Comparison of ENCODE assay signal across 32 cellular contexts in genomic region chr1:111414756-111415155, GRCh38. TPM values are rescaled to one million over a fixed set of nuclear protein-coding genes. Genes with fewer than 3 reads are reported as not detected.
DNase-seq lines count a peak whose midpoint lies in the region; ATAC-seq, FAIRE-seq and TF ChIP-seq lines count a peak whose summit lies in the region.
"Had no signal": no experiment of that assay in that cellular context is flagged by ENCODE, and none has a peak within 500 bp of the region (broad histone marks: within the 10 kb centered on the region; RNA-seq: fewer than 3 reads in every experiment).

No MANE protein-coding gene starts in this region.

- intact Hi-C loops in HepG2 (cut with micrococcal nuclease; ENCODE audit: unreplicated experiment), result no loop called here
- intact Hi-C loops in right lobe of liver (cut with DNase I), result no loop called here

- H3K27ac ChIP-seq in HepG2 (ENCODE audit: extremely low read length, insufficient read depth, low read length), result no peak overlapping the region
- no peak overlapping the region for H3K27ac ChIP-seq in right lobe of liver
- H3K27ac ChIP-seq: 22Rv1; A549; BLaER1; BLaER1 treated with 17β-estradiol and CSF1 and Interleukin-3, amounts not matched to agents 10 nM and 100 nM; C4-2B had no signal

- CTCF ChIA-PET in HepG2 (lab: Yijun Ruan, JAX; ENCODE audit: low intra/inter-chr PET ratio, low total read pairs), result no interaction called here

- no peaks in the 10 kb centered on the region for H3K79me2 ChIP-seq in HepG2 (ENCODE audit: insufficient read depth, low read length)

- no peak overlapping the region for H3K9ac ChIP-seq in HepG2 (ENCODE audit: insufficient read depth, low read depth, low read length)
- H3K9ac ChIP-seq: BLaER1; BLaER1 treated with 17β-estradiol and CSF1 and Interleukin-3, amounts not matched to agents 10 nM and 100 nM had no signal

- POLR2A ChIA-PET in HepG2 (lab: Yijun Ruan, JAX), result no interaction called here

- no peak for DNase-seq in HepG2 (ENCODE audit: low spot score)
- DNase-seq in right lobe of liver, result no peak
- DNase-seq in bronchial epithelial cell (ENCODE audit: low read depth), result no peak
- no peak for DNase-seq in iPS-NIHi7 (ENCODE audit: extremely low spot score)
- DNase-seq: 8988T; ACHN; AML-193; BE2C; C1 segment of cervical spinal cord; Caco-2; Calu3; CD4-positive, alpha-beta memory T cell; CD4-positive, alpha-beta T cell; CD4-positive, CD25-positive, alpha-beta regulatory T cell; CD8-positive, alpha-beta memory T cell; CD8-positive, alpha-beta T cell; COR-L47; DMS 273 treated with DMSO at 0.1 percent for 48 hours; DMS153; DMS53; DMS79; DMS79 treated with DMSO at 0.1 percent for 48 hours; DND-41; EL had no signal

- H3K27me3 ChIP-seq in HepG2 (ENCODE audit: control insufficient read depth in 1 of 2, insufficient read depth in 2 of 2, low read length in 2 of 2) (no peaks in the 10 kb centered on the region), right lobe of liver (no peaks in the 10 kb centered on the region), bronchial epithelial cell (ENCODE audit: control insufficient read depth, insufficient read depth, low read length) (no peaks in the 10 kb centered on the region)
- H3K27me3 ChIP-seq: BLaER1; BLaER1 treated with 17β-estradiol and CSF1 and Interleukin-3, amounts not matched to agents 10 nM and 100 nM had no signal

- H3K9me3 ChIP-seq in HepG2 (ENCODE audit: low read length) (no peaks in the 10 kb centered on the region), right lobe of liver (no peaks in the 10 kb centered on the region)
- H3K9me3 ChIP-seq: A549; BE2C; BLaER1; BLaER1 treated with 17β-estradiol and CSF1 and Interleukin-3, amounts not matched to agents 10 nM and 100 nM; Caco-2 had no signal

- TF ChIP-seq POLR2A in HepG2 (IDR thresholded peaks at IDR 0.05; ENCODE audit: insufficient read depth in 1 of 2, low read depth in 2 of 2, low read length in 2 of 2) (no peak), right lobe of liver (IDR thresholded peaks at IDR 0.05) (no peak)

- no peaks in the 10 kb centered on the region for H4K20me1 ChIP-seq in HepG2 (ENCODE audit: insufficient read depth, low read length)
- H4K20me1 ChIP-seq: BLaER1; BLaER1 treated with 17β-estradiol and CSF1 and Interleukin-3, amounts not matched to agents 10 nM and 100 nM had no signal

- TF ChIP-seq CTCF in HepG2 (CRISPR knock-in tag; IDR thresholded peaks at IDR 0.05) (no peak), right lobe of liver (IDR thresholded peaks at IDR 0.05) (no peak), bronchial epithelial cell (IDR thresholded peaks at IDR 0.05; ENCODE audit: insufficient read depth, low read length, severe bottlenecking) (no peak)

- FAIRE-seq in HepG2 (lab: Jason Lieb, UNC), result no peak
- FAIRE-seq in bronchial epithelial cell (lab: Jason Lieb, UNC), result peak; percentile 18
- FAIRE-seq: A204.1, A549, D721Med had no signal

- no peak for TF ChIP-seq EP300 in HepG2 (IDR thresholded peaks at IDR 0.05; ENCODE audit: low read depth in 2 of 2, low read length in 2 of 2)
- no peak for TF ChIP-seq EP300 in HepG2 (CRISPR knock-in tag; IDR thresholded peaks at IDR 0.05; ENCODE audit: borderline replicate concordance)

- H3K4me1 ChIP-seq in HepG2 (ENCODE audit: insufficient read depth, low read length), result peaks cover 29% of the 10 kb centered on the region
- H3K4me1 ChIP-seq in right lobe of liver, result peaks cover 0 to 15% (median 9%) of the 10 kb centered on the region in 4 donors
- H3K4me1 ChIP-seq: BE2C, BLaER1 had no signal

- no peak for TF ChIP-seq RAD21 in HepG2 (CRISPR knock-in tag; IDR thresholded peaks at IDR 0.05)

- H2AFZ ChIP-seq in HepG2 (ENCODE audit: low read length), result no peak overlapping the region

- no peak for ATAC-seq in HepG2
- ATAC-seq in right lobe of liver, result no peak
- ATAC-seq: A549; CD8-positive, alpha-beta T cell had no signal

- in situ Hi-C loops in HepG2 (cut with HindIII; ENCODE audit: extremely low pct_ligation_motif_present, low pct_unique_long_range_greater_than_20kb), result no loop called here

- 48% methylated on average over 2 of the region's 2 CpGs for WGBS in HepG2 (ENCODE audit: low lambda C conversion rate)
- no CpG with 5 or more reads among the region's 2 CpGs for WGBS in right lobe of liver (ENCODE audit: insufficient coverage, low coverage, low lambda C conversion rate, missing lambda C conversion rate)

- H3K4me2 ChIP-seq in HepG2 (ENCODE audit: low read depth, low read length), result no peak overlapping the region
- H3K4me2 ChIP-seq: A549; BLaER1; BLaER1 treated with 17β-estradiol and CSF1 and Interleukin-3, amounts not matched to agents 10 nM and 100 nM had no signal

- no TSS peak for BruUV-seq in HepG2 (replicated peaks; lab: Mats Ljungman, UMichigan)

- H3K4me3 ChIP-seq in HepG2 (replicated peaks in 1 of 3; ENCODE audit: insufficient read depth in 1 of 3, low read depth in 2 of 3, low read length in 3 of 3) (no peak overlapping the region), right lobe of liver (no peak overlapping the region), bronchial epithelial cell (ENCODE audit: low read depth, low read length) (no peak overlapping the region)
- H3K4me3 ChIP-seq: A549; BLaER1; BLaER1 treated with 17β-estradiol and CSF1 and Interleukin-3, amounts not matched to agents 10 nM and 100 nM had no signal

- H3K36me3 ChIP-seq in HepG2 (replicated peaks in 1 of 2; ENCODE audit: control insufficient read depth in 1 of 2, insufficient read depth in 2 of 2, low read length in 2 of 2), result peaks cover 0 to 2% of the 10 kb centered on the region in 2 experiments; a peak in 1 of 5 replicates
- H3K36me3 ChIP-seq in right lobe of liver, result no peaks in the 10 kb centered on the region
- no peaks in the 10 kb centered on the region for H3K36me3 ChIP-seq in bronchial epithelial cell (ENCODE audit: control insufficient read depth, insufficient read depth, low read length)
- H3K36me3 ChIP-seq: BE2C had no signal

RNA-seq across cellular contexts. Expression of gene OVGP1, which starts 12.8 kb away (rescaled TPM):
- total RNA-seq in HepG2 (2016; rRNA removed; fragmentation: Illumina TruSeq; extraction: Trizol) (1.2 TPM in 2 replicates), right lobe of liver (1 to 10 TPM; 1.4 to 6.3 (median 4.1) TPM), bronchial epithelial cell (1.6 and 1.7 TPM in 2 replicates)
- 0.44 and 0.61 TPM in 2 replicates for total RNA-seq in HepG2 (2016; cell fraction: cytosol; rRNA removed; fragmentation: Illumina TruSeq; extraction: Trizol; ENCODE audit: low read depth)
- 0.80 and 1.6 TPM in 2 replicates for total RNA-seq in HepG2 (2016; cell fraction: insoluble cytoplasmic fraction; rRNA removed; fragmentation: Illumina TruSeq; extraction: Trizol)
- total RNA-seq in HepG2 (2016; cell fraction: membrane; rRNA removed; fragmentation: Illumina TruSeq; extraction: Trizol), result 0.62 and 0.65 TPM in 2 replicates
- 1.6 and 2.0 TPM in 2 replicates for total RNA-seq in HepG2 (2016; cell fraction: nucleus; rRNA removed; fragmentation: Illumina TruSeq; extraction: Trizol)
- 3.3 and 4.8 TPM in 2 replicates for polyA plus RNA-seq in HepG2 (2011; rRNA removed)
- polyA plus RNA-seq in HepG2 (2011; cell fraction: cytosol; rRNA removed), result 1.9 and 2.8 TPM in 2 replicates
- 12.2 and 15.0 TPM in 2 replicates for polyA plus RNA-seq in HepG2 (2011; cell fraction: nucleus; rRNA removed)
- polyA plus RNA-seq in HepG2 (2012), result 4.0 and 6.1 TPM in 2 replicates
- polyA plus RNA-seq in HepG2 (2016; cell fraction: cytosol; fragmentation: Illumina TruSeq; extraction: Trizol; ENCODE audit: low read depth), result 0.34 and 0.42 TPM in 2 replicates
- polyA plus RNA-seq in HepG2 (2016; cell fraction: insoluble cytoplasmic fraction; fragmentation: Illumina TruSeq; extraction: Trizol; ENCODE audit: low read depth), result 0.85 and 1.1 TPM in 2 replicates
- polyA plus RNA-seq in HepG2 (2016; cell fraction: membrane; fragmentation: Illumina TruSeq; extraction: Trizol; ENCODE audit: low read depth), result 0.45 and 0.49 TPM in 2 replicates
- polyA plus RNA-seq in HepG2 (2016; cell fraction: nucleus; fragmentation: Illumina TruSeq; extraction: Trizol; ENCODE audit: insufficient read depth, low read depth), result 3.2 and 3.9 TPM in 2 replicates
- 3.5 and 4.7 TPM in 2 replicates for polyA minus RNA-seq in HepG2 (2011; rRNA and poly(A)+ RNA removed; ENCODE audit: low replicate concordance)
- 1.1 and 1.6 TPM in 2 replicates for polyA minus RNA-seq in HepG2 (2011; cell fraction: cytosol; rRNA and poly(A)+ RNA removed)
- polyA minus RNA-seq in HepG2 (2011; cell fraction: nucleus; rRNA and poly(A)+ RNA removed), result 7.1 and 10.3 TPM in 2 replicates
- total RNA-seq: A172 had no signal

RNA-seq across cellular contexts. Expression of gene WDR77, which starts 34.3 kb away (rescaled TPM):
- total RNA-seq in HepG2 (2016; rRNA removed; fragmentation: Illumina TruSeq; extraction: Trizol), result 90.6 and 93.3 TPM in 2 replicates
- total RNA-seq in HepG2 (2016; cell fraction: cytosol; rRNA removed; fragmentation: Illumina TruSeq; extraction: Trizol; ENCODE audit: low read depth), result 10.9 and 11.3 TPM in 2 replicates
- 90.6 and 93.0 TPM in 2 replicates for total RNA-seq in HepG2 (2016; cell fraction: insoluble cytoplasmic fraction; rRNA removed; fragmentation: Illumina TruSeq; extraction: Trizol)
- 27.9 and 29.9 TPM in 2 replicates for total RNA-seq in HepG2 (2016; cell fraction: membrane; rRNA removed; fragmentation: Illumina TruSeq; extraction: Trizol)
- 45.5 and 50.4 TPM in 2 replicates for total RNA-seq in HepG2 (2016; cell fraction: nucleus; rRNA removed; fragmentation: Illumina TruSeq; extraction: Trizol)
- 96.3 and 108 TPM in 2 replicates for polyA plus RNA-seq in HepG2 (2011; rRNA removed)
- polyA plus RNA-seq in HepG2 (2011; cell fraction: cytosol; rRNA removed), result 79.1 and 89.1 TPM in 2 replicates
- polyA plus RNA-seq in HepG2 (2011; cell fraction: nucleus; rRNA removed), result 150 and 155 TPM in 2 replicates
- 29.9 and 30.8 TPM in 2 replicates for polyA plus RNA-seq in HepG2 (2012)
- 10.9 and 11.6 TPM in 2 replicates for polyA plus RNA-seq in HepG2 (2016; cell fraction: cytosol; fragmentation: Illumina TruSeq; extraction: Trizol; ENCODE audit: low read depth)
- 83.1 and 89.4 TPM in 2 replicates for polyA plus RNA-seq in HepG2 (2016; cell fraction: insoluble cytoplasmic fraction; fragmentation: Illumina TruSeq; extraction: Trizol; ENCODE audit: low read depth)
- polyA plus RNA-seq in HepG2 (2016; cell fraction: membrane; fragmentation: Illumina TruSeq; extraction: Trizol; ENCODE audit: low read depth), result 20.8 and 22.9 TPM in 2 replicates
- polyA plus RNA-seq in HepG2 (2016; cell fraction: nucleus; fragmentation: Illumina TruSeq; extraction: Trizol; ENCODE audit: insufficient read depth, low read depth), result 63.2 and 65.3 TPM in 2 replicates
- 267 TPM in 2 replicates for polyA minus RNA-seq in HepG2 (2011; rRNA and poly(A)+ RNA removed; ENCODE audit: low replicate concordance)
- polyA minus RNA-seq in HepG2 (2011; cell fraction: cytosol; rRNA and poly(A)+ RNA removed), result 35.8 and 44.4 TPM in 2 replicates
- 51.8 and 62.4 TPM in 2 replicates for polyA minus RNA-seq in HepG2 (2011; cell fraction: nucleus; rRNA and poly(A)+ RNA removed)
- 10 to 100 TPM; 11.4 to 27.3 (median 14.0) TPM for total RNA-seq in right lobe of liver
- total RNA-seq in bronchial epithelial cell, result 31.7 and 57.4 TPM in 2 replicates

RNA-seq across cellular contexts. Expression of gene ATP5PB, which starts 34.5 kb away (rescaled TPM):
- total RNA-seq in HepG2 (2016; rRNA removed; fragmentation: Illumina TruSeq; extraction: Trizol) (541 and 772 TPM in 2 replicates), right lobe of liver (100 to 1,000 TPM; 128 to 152 (median 148) TPM), bronchial epithelial cell (234 and 259 TPM in 2 replicates)
- total RNA-seq in HepG2 (2016; cell fraction: cytosol; rRNA removed; fragmentation: Illumina TruSeq; extraction: Trizol; ENCODE audit: low read depth), result 74.4 and 81.4 TPM in 2 replicates
- 539 and 786 TPM in 2 replicates for total RNA-seq in HepG2 (2016; cell fraction: insoluble cytoplasmic fraction; rRNA removed; fragmentation: Illumina TruSeq; extraction: Trizol)
- total RNA-seq in HepG2 (2016; cell fraction: membrane; rRNA removed; fragmentation: Illumina TruSeq; extraction: Trizol), result 177 and 193 TPM in 2 replicates
- total RNA-seq in HepG2 (2016; cell fraction: nucleus; rRNA removed; fragmentation: Illumina TruSeq; extraction: Trizol), result 163 and 174 TPM in 2 replicates
- 209 and 297 TPM in 2 replicates for polyA plus RNA-seq in HepG2 (2011; rRNA removed)
- 185 and 234 TPM in 2 replicates for polyA plus RNA-seq in HepG2 (2011; cell fraction: cytosol; rRNA removed)
- 41.9 and 44.4 TPM in 2 replicates for polyA plus RNA-seq in HepG2 (2011; cell fraction: nucleus; rRNA removed)
- polyA plus RNA-seq in HepG2 (2012), result 196 and 251 TPM in 2 replicates
- polyA plus RNA-seq in HepG2 (2016; cell fraction: cytosol; fragmentation: Illumina TruSeq; extraction: Trizol; ENCODE audit: low read depth), result 96.2 and 101 TPM in 2 replicates
- polyA plus RNA-seq in HepG2 (2016; cell fraction: insoluble cytoplasmic fraction; fragmentation: Illumina TruSeq; extraction: Trizol; ENCODE audit: low read depth), result 672 and 700 TPM in 2 replicates
- polyA plus RNA-seq in HepG2 (2016; cell fraction: membrane; fragmentation: Illumina TruSeq; extraction: Trizol; ENCODE audit: low read depth), result 146 and 153 TPM in 2 replicates
- polyA plus RNA-seq in HepG2 (2016; cell fraction: nucleus; fragmentation: Illumina TruSeq; extraction: Trizol; ENCODE audit: insufficient read depth, low read depth), result 225 and 252 TPM in 2 replicates
- polyA minus RNA-seq in HepG2 (2011; rRNA and poly(A)+ RNA removed; ENCODE audit: low replicate concordance), result 137 and 342 TPM in 2 replicates
- 103 and 109 TPM in 2 replicates for polyA minus RNA-seq in HepG2 (2011; cell fraction: cytosol; rRNA and poly(A)+ RNA removed)
- polyA minus RNA-seq in HepG2 (2011; cell fraction: nucleus; rRNA and poly(A)+ RNA removed), result 22.0 and 30.5 TPM in 2 replicates

RNA-seq across cellular contexts. Expression of gene C1orf162, which starts 59.0 kb away (rescaled TPM):
- total RNA-seq in HepG2 (2016; rRNA removed; fragmentation: Illumina TruSeq; extraction: Trizol) (0.27 TPM in 1 of 2 replicates, not detected in the other), right lobe of liver (10 to 100 TPM in 2 of 6 experiments, 1 to 10 TPM in 4; 6.1 to 16.9 (median 9.3) TPM), bronchial epithelial cell (0.38 and 1.1 TPM in 2 replicates)
- not detected in 2 replicates for total RNA-seq in HepG2 (2016; cell fraction: cytosol; rRNA removed; fragmentation: Illumina TruSeq; extraction: Trizol; ENCODE audit: low read depth)
- total RNA-seq in HepG2 (2016; cell fraction: insoluble cytoplasmic fraction; rRNA removed; fragmentation: Illumina TruSeq; extraction: Trizol), result 0.28 TPM in 1 of 2 replicates, not detected in the other
- 0.10 and 0.12 TPM in 2 replicates for total RNA-seq in HepG2 (2016; cell fraction: membrane; rRNA removed; fragmentation: Illumina TruSeq; extraction: Trizol)
- 0.22 and 0.81 TPM in 2 replicates for total RNA-seq in HepG2 (2016; cell fraction: nucleus; rRNA removed; fragmentation: Illumina TruSeq; extraction: Trizol)
- polyA plus RNA-seq in HepG2 (2011; rRNA removed), result 0.61 and 0.89 TPM in 2 replicates
- polyA plus RNA-seq in HepG2 (2011; cell fraction: cytosol; rRNA removed), result 0.15 and 0.34 TPM in 2 replicates
- 2.7 and 3.0 TPM in 2 replicates for polyA plus RNA-seq in HepG2 (2011; cell fraction: nucleus; rRNA removed)
- 0.66 and 0.83 TPM in 2 replicates for polyA plus RNA-seq in HepG2 (2012)
- 0.16 and 0.20 TPM in 2 replicates for polyA plus RNA-seq in HepG2 (2016; cell fraction: cytosol; fragmentation: Illumina TruSeq; extraction: Trizol; ENCODE audit: low read depth)
- polyA plus RNA-seq in HepG2 (2016; cell fraction: insoluble cytoplasmic fraction; fragmentation: Illumina TruSeq; extraction: Trizol; ENCODE audit: low read depth), result not detected in 2 replicates
- polyA plus RNA-seq in HepG2 (2016; cell fraction: membrane; fragmentation: Illumina TruSeq; extraction: Trizol; ENCODE audit: low read depth), result 0.19 and 0.20 TPM in 2 replicates
- 0.85 and 1.2 TPM in 2 replicates for polyA plus RNA-seq in HepG2 (2016; cell fraction: nucleus; fragmentation: Illumina TruSeq; extraction: Trizol; ENCODE audit: insufficient read depth, low read depth)
- polyA minus RNA-seq in HepG2 (2011; rRNA and poly(A)+ RNA removed; ENCODE audit: low replicate concordance), result 0.33 TPM in 1 of 2 replicates, not detected in the other
- not detected in 2 replicates for polyA minus RNA-seq in HepG2 (2011; cell fraction: cytosol; rRNA and poly(A)+ RNA removed)
- 1.4 and 1.9 TPM in 2 replicates for polyA minus RNA-seq in HepG2 (2011; cell fraction: nucleus; rRNA and poly(A)+ RNA removed)
- total RNA-seq: A172 had no signal
